In the genomic region with DNA sequence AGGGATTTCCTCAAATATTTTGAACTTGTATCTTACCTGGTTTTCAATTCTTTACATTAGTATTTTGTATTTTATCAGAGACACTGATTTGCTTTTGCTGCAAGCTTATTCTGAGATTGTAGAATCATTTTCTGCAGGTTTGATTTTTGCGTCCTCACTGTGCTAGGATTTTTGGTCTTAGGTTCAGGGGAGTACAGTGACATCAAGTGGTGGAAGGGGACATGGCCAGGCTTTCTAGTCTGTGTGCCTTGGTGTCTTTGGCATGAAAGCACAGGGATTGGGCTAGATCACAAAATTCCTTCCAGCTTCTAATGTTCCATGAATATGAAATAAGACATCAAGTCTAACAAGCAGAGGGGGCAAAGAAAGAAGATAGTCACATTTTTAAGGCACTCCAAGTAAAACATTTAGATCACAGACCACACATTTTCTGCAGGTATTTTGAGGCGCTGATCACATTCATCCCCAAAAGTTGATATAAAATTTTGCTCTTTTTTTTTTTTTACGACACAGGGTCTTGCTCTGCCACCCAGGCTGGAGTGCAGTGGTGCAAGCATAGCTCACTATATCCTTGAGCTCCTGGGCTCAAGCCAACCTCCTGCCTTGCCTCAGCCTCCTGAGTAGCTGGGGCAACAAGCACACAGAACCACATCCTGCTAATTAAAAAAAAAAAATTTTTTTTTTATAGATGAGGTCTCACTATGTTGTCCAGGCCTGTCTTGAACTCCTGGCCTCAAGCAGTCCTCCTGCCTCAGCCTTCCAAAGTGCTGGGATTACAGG, we compare ENCODE assay signal across 8 cellular contexts.
DNase-seq lines count a peak whose midpoint lies in the region; ATAC-seq, FAIRE-seq and TF ChIP-seq lines count a peak whose summit lies in the region.

No MANE protein-coding gene starts in this region.

- CTCF ChIA-PET in HEK293 (lab: Yijun Ruan, JAX) (interaction anchor here (0.6 to 1.6 kb wide), 17 partner anchors 9 to 1967 kb away, joined by 3 to 5 read pairs (median 3); no protein-coding TSS in a partner anchor), mammary epithelial cell (lab: Charles Lee; ENCODE audit: low non-redundant PET) (interaction anchor here (0.6 kb wide), 2 partner anchors 9 to 751 kb away, joined by 4 to 5 read pairs; no protein-coding TSS in a partner anchor)

- H3K4me3 ChIP-seq in HEK293 (ENCODE audit: low read depth, low read length), result no peak overlapping the region
- H3K4me3 ChIP-seq in mammary epithelial cell (replicated peaks in 1 of 3; ENCODE audit: insufficient read depth in 1 of 3, low read depth in 2 of 3, low read length in 3 of 3), result no peak overlapping the region

- H3K9me3 ChIP-seq in HEK293 (ENCODE audit: control insufficient read depth, insufficient read depth, low read depth, low read length), result no peaks in the 10 kb centered on the region
- no peaks in the 10 kb centered on the region for H3K9me3 ChIP-seq in mammary epithelial cell (replicated peaks; ENCODE audit: insufficient read depth, low read length)

- 37% methylated on average over 3 of the region's 3 CpGs for WGBS in mammary epithelial cell (ENCODE audit: low coverage, missing lambda C conversion rate)

- H2AFZ ChIP-seq in mammary epithelial cell (ENCODE audit: low read depth, low read length), result no peak overlapping the region

- H3K79me2 ChIP-seq in mammary epithelial cell (ENCODE audit: insufficient read depth, low read length), result no peaks in the 10 kb centered on the region

- TF ChIP-seq CTCF in HEK293 (tag by site-specific recombination; IDR thresholded peaks at IDR 0.05), result peak; percentile 40; the same call in 1 of the 2 replicates
- TF ChIP-seq CTCF in mammary epithelial cell (conservative IDR thresholded peaks at IDR 0.05 in 1 of 2, IDR thresholded peaks at IDR 0.05 in 1 of 2; ENCODE audit: extremely low read depth in 1 of 2, insufficient read depth in 1 of 2, low read depth in 1 of 2, low read length in 2 of 2), result peak; percentile 64 to 88

- H3K4me2 ChIP-seq in mammary epithelial cell (ENCODE audit: insufficient read depth, low read depth, low read length), result no peak overlapping the region

- H3K36me3 ChIP-seq in HEK293 (ENCODE audit: control insufficient read depth in 2 of 2, insufficient read depth in 1 of 2, low read length in 2 of 2) (no peaks in the 10 kb centered on the region), mammary epithelial cell (ENCODE audit: insufficient read depth, low read length) (no peaks in the 10 kb centered on the region)

- no peak for ATAC-seq in GM18873 (IDR thresholded peaks at IDR 0.05; ENCODE audit: low FRiP score, unreplicated experiment)

- FAIRE-seq in urothelium cell line (lab: Jason Lieb, UNC), result peak; percentile 30

- in situ Hi-C loops in mammary epithelial cell (cut with MboI; ENCODE audit: low sequenced_read_pairs in 2 of 2), result loop anchor here in 1 of 2 donors (25.0 kb wide), 1 partner anchor 738 kb away; no protein-coding TSS in a partner anchor

- H3K9ac ChIP-seq in mammary epithelial cell (ENCODE audit: insufficient read depth, low read length), result no peak overlapping the region

- no peaks in the 10 kb centered on the region for H3K4me1 ChIP-seq in HEK293 (ENCODE audit: control insufficient read depth, insufficient read depth, low read length)
- no peaks in the 10 kb centered on the region for H3K4me1 ChIP-seq in mammary epithelial cell (ENCODE audit: insufficient read depth, low read length)

- DNase-seq in COLO829 (ENCODE audit: low spot score), result peak; percentile 53
- DNase-seq in NCI-H446 (lab: John Stamatoyannopoulos, UW), result peak; percentile 17 to 39
- DNase-seq in mammary epithelial cell, result peak; percentile 17
- peak; percentile 42 for DNase-seq in kidney glomerular epithelial cell (lab: John Stamatoyannopoulos, UW)
- DNase-seq in urothelium cell line (ENCODE audit: low spot score), result peak; percentile 64
- no peak for DNase-seq in posterior vena cava (ENCODE audit: low spot score)

- H3K27me3 ChIP-seq in mammary epithelial cell (ENCODE audit: insufficient read depth, low read length), result peaks cover 12% of the 10 kb centered on the region

- dilution Hi-C loops in mammary epithelial cell (cut with HindIII; ENCODE audit: low sequenced_read_pairs), result loop anchor here (5.0 to 25.0 kb wide), 2 partner anchors 42 to 763 kb away; no protein-coding TSS in a partner anchor

- H4K20me1 ChIP-seq in mammary epithelial cell (ENCODE audit: insufficient read depth, low read length), result no peaks in the 10 kb centered on the region

- POLR2A ChIA-PET in HEK293 (lab: Yijun Ruan, JAX), result no interaction called here

- no peak overlapping the region for H3K27ac ChIP-seq in HEK293 (ENCODE audit: extremely low read depth, low read depth, low read length)
- no peak overlapping the region for H3K27ac ChIP-seq in mammary epithelial cell (ENCODE audit: insufficient read depth, low read depth, low read length)

- no TSS peak for BruUV-seq in mammary epithelial cell (replicated peaks; lab: Mats Ljungman, UMichigan)

- intact Hi-C loops in mammary epithelial cell (cut with micrococcal nuclease), result loop anchor here (2.0 to 5.0 kb wide), 2 partner anchors 543 to 751 kb away; a partner anchor contains a TSS
- intact Hi-C loops in posterior vena cava (cut with DNase I), result no loop called here

TF ChIP-seq in HEK293, 187 proteins besides CTCF, POLR2A, EP300 and RAD21:
- TF ChIP-seq ZNF132 (tag by site-specific recombination; IDR thresholded peaks at IDR 0.05; ENCODE audit: borderline replicate concordance) (no peak), ZNF654 (tag by site-specific recombination; IDR thresholded peaks at IDR 0.05; ENCODE audit: low read depth) (peak; percentile 78)
TF ChIP-seq in HEK293: peak in this region for 1.
